ENCODE assay signal across 9 cellular contexts in the genomic region with DNA sequence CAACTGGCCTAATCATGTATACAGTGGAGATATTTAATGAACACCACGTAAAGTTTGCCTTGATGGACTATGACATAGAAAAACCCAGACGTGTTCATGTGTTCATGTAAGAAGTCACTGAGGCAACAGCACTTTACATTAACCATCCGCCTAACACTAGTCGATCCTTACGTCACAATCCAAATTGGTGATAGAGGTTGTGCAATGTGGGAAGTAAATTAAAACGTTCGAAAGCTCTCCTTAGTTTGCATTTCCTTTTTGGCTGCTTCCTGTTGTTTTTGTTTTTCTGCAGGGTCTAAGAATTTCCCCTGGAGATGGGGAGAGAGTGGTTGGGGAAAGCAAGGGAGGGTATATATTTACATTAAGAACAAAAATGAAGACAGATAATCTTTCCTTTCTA.
"Had no signal": no experiment of that assay in that cellular context is flagged by ENCODE, and none has a peak within 500 bp of the region (broad histone marks: within the 10 kb centered on the region; RNA-seq: fewer than 3 reads in every experiment).

No MANE protein-coding gene starts in this region.

- H3K4me3 ChIP-seq: dorsolateral prefrontal cortex, skin epidermis had no signal

- H3K27ac ChIP-seq: dorsolateral prefrontal cortex, foreskin keratinocyte, skin epidermis had no signal

- DNase-seq: activated CD4-positive, alpha-beta T cell treated with anti-CD3 and anti-CD28 coated beads for 48 hours; activated naive CD4-positive, alpha-beta T cell treated with Interleukin-2 at 50 U/mL for 16 hours; activated naive CD8-positive, alpha-beta T cell treated with anti-CD3 and anti-CD28 coated beads, Interleukin-2, amount 50 U/mL, for 24 hours; dorsolateral prefrontal cortex; foreskin keratinocyte; head of caudate nucleus; posterior cingulate gyrus; T-helper 1 cell had no signal

- H3K27me3 ChIP-seq: foreskin keratinocyte had no signal
